Comparison of ENCODE assay signal across 1 cellular context in genomic region chr16:84014570-84015327, GRCh38.
TF ChIP-seq lines count a peak whose summit lies in the region.

No MANE protein-coding gene starts in this region.

TF ChIP-seq in IMR-90, 13 proteins besides CTCF, POLR2A, EP300 and RAD21:
- TF ChIP-seq USF2 (IDR thresholded peaks at IDR 0.05; ENCODE audit: low read depth, low read length) (no peak), MAFK (IDR thresholded peaks at IDR 0.05; ENCODE audit: low read depth, low read length) (no peak), CHD1 (IDR thresholded peaks at IDR 0.05; ENCODE audit: low read depth, low read length) (no peak), MAZ (IDR thresholded peaks at IDR 0.05; ENCODE audit: borderline replicate concordance, low read depth, low read length) (no peak), BHLHE40 (IDR thresholded peaks at IDR 0.05; ENCODE audit: low read depth, low read length) (no peak)
